ENCODE assay signal across 12 cellular contexts in genomic region chr4:169618286-169618685, GRCh38. TPM values are rescaled to one million over a fixed set of nuclear protein-coding genes. Genes with fewer than 3 reads are reported as not detected.
A peak's percentile ranks its signal among the peaks of the same experiment; 100 is the strongest.
DNase-seq lines count a peak whose midpoint lies in the region; TF ChIP-seq lines count a peak whose summit lies in the region.
"Had no signal": no experiment of that assay in that cellular context is flagged by ENCODE, and none has a peak within 500 bp of the region (broad histone marks: within the 10 kb centered on the region; RNA-seq: fewer than 3 reads in every experiment).

No MANE protein-coding gene starts in this region.

- DNase-seq in T-helper 1 cell (no peak), M059J (ENCODE audit: low read depth) (peak; percentile 10), 8988T (no peak), chondrocyte (ENCODE audit: low spot score) (no peak), NCI-H1048 (lab: John Stamatoyannopoulos, UW) (no peak)
- DNase-seq: activated gamma-delta T cell, NCI-H2107, substantia nigra, T1000 had no signal

- H3K36me3 Mint-ChIP-seq in T-helper 1 cell treated with Interleukin-12 subunit alpha and Interleukin-12 subunit beta and Interleukin-4 antibody, amounts not matched to agents 30 μg/mL and 1 μg/mL, for 36 hours (ENCODE audit: low read depth), result no peaks in the 10 kb centered on the region
- no peaks in the 10 kb centered on the region for H3K36me3 Mint-ChIP-seq in brain
- H3K36me3 Mint-ChIP-seq in nephron (ENCODE audit: low read depth), result no peaks in the 10 kb centered on the region
- no peaks in the 10 kb centered on the region for H3K36me3 Mint-ChIP-seq in chondrocyte (ENCODE audit: low read depth)

- H3K4me3 Mint-ChIP-seq in T-helper 1 cell treated with Interleukin-12 subunit alpha and Interleukin-12 subunit beta and Interleukin-4 antibody, amounts not matched to agents 30 μg/mL and 1 μg/mL, for 36 hours, result peak overlapping the region; percentile 97
- H3K4me3 Mint-ChIP-seq in brain (peak overlapping the region in 4 of 5 experiments; percentile 94 to 98 (median 97)), nephron (peak overlapping the region; percentile 91 to 99 (median 98)), chondrocyte (ENCODE audit: unreplicated experiment) (no peak overlapping the region)

- H3K4me1 Mint-ChIP-seq in T-helper 1 cell treated with Interleukin-12 subunit alpha and Interleukin-12 subunit beta and Interleukin-4 antibody, amounts not matched to agents 30 μg/mL and 1 μg/mL, for 36 hours (ENCODE audit: low read depth), result peaks cover 50% of the 10 kb centered on the region
- H3K4me1 Mint-ChIP-seq in brain (peaks cover 30% of the 10 kb centered on the region), nephron (peaks cover 18% of the 10 kb centered on the region), chondrocyte (ENCODE audit: low read depth) (peaks cover 35% of the 10 kb centered on the region)

- no peaks in the 10 kb centered on the region for H3K27me3 Mint-ChIP-seq in T-helper 1 cell treated with Interleukin-12 subunit alpha and Interleukin-12 subunit beta and Interleukin-4 antibody, amounts not matched to agents 30 μg/mL and 1 μg/mL, for 36 hours (ENCODE audit: low read depth)
- H3K27me3 Mint-ChIP-seq in brain (peaks cover 11% of the 10 kb centered on the region), nephron (ENCODE audit: low read depth) (no peaks in the 10 kb centered on the region), chondrocyte (ENCODE audit: low read depth) (no peaks in the 10 kb centered on the region)

- TF ChIP-seq CTCF in brain (conservative IDR thresholded peaks at IDR 0.05) (no peak), nephron (IDR thresholded peaks at IDR 0.05; ENCODE audit: unreplicated experiment in 3 of 3) (no peak), chondrocyte (IDR thresholded peaks at IDR 0.05) (no peak)

- H3K9me3 Mint-ChIP-seq in T-helper 1 cell treated with Interleukin-12 subunit alpha and Interleukin-12 subunit beta and Interleukin-4 antibody, amounts not matched to agents 30 μg/mL and 1 μg/mL, for 36 hours, result no peaks in the 10 kb centered on the region
- no peaks in the 10 kb centered on the region for H3K9me3 Mint-ChIP-seq in brain
- H3K9me3 Mint-ChIP-seq in nephron, result no peaks in the 10 kb centered on the region
- no peaks in the 10 kb centered on the region for H3K9me3 Mint-ChIP-seq in chondrocyte (ENCODE audit: low read depth)

- peak overlapping the region; percentile 47 for H3K27ac Mint-ChIP-seq in T-helper 1 cell treated with Interleukin-12 subunit alpha and Interleukin-12 subunit beta and Interleukin-4 antibody, amounts not matched to agents 30 μg/mL and 1 μg/mL, for 36 hours
- H3K27ac Mint-ChIP-seq in brain (peak overlapping the region in 1 of 5 experiments; percentile 99), nephron (peak overlapping the region; percentile 60 to 98 (median 97)), chondrocyte (ENCODE audit: unreplicated experiment) (no peak overlapping the region)

RNA-seq across cellular contexts. Expression of gene CLCN3, which starts 2.1 kb away (rescaled TPM):
- 5.8 and 11.3 TPM in 2 replicates for total RNA-seq in M059J (2014; rRNA removed; shearing (Covaris generic))
- polyA plus RNA-seq in brain (ENCODE audit: insufficient read depth, low read depth, low replicate concordance), result 18.6 TPM
- 34.7 to 47.3 TPM (median 36.5 TPM) in 3 replicates for total RNA-seq in chondrocyte

RNA-seq across cellular contexts. Expression of gene NEK1, which starts 5.9 kb away (rescaled TPM):
- total RNA-seq in M059J (2014; rRNA removed; shearing (Covaris generic)), result 3.1 and 4.0 TPM in 2 replicates
- 1.5 TPM for polyA plus RNA-seq in brain (ENCODE audit: insufficient read depth, low read depth, low replicate concordance)
- 13.7 to 20.7 TPM (median 14.6 TPM) in 3 replicates for total RNA-seq in chondrocyte
